20 cellular contexts compared by ENCODE assay signal in genomic region chr9:36970007-36970888, GRCh38.
A peak's percentile ranks its signal among the peaks of the same experiment; 100 is the strongest.
DNase-seq lines count a peak whose midpoint lies in the region; ATAC-seq, FAIRE-seq and TF ChIP-seq lines count a peak whose summit lies in the region.
"Had no signal": no experiment of that assay in that cellular context is flagged by ENCODE, and none has a peak within 500 bp of the region (broad histone marks: within the 10 kb centered on the region; RNA-seq: fewer than 3 reads in every experiment).

No MANE protein-coding gene starts in this region.

- DNase-seq in COLO668 (lab: John Stamatoyannopoulos, UW; ENCODE audit: unreplicated experiment) (peak; percentile 9), HFFc6 (peak; percentile 16), RWPE1 (ENCODE audit: low spot score) (peak; percentile 56), islet precursor cell (peak; percentile 43), GF-D8 (lab: John Stamatoyannopoulos, UW) (no peak), pons (ENCODE audit: low spot score) (no peak), frontal cortex (ENCODE audit: low spot score in 2 of 2) (no peak)
- DNase-seq: left lung; NCI-H748 treated with DMSO at 0.1 percent for 48 hours; stimulated activated CD4-positive, alpha-beta T cell treated with anti-CD3 and anti-CD28 coated beads, Interleukin-4, amount 100 ng/mL, for 1 hour; stimulated activated naive CD4-positive, alpha-beta T cell had no signal

- ATAC-seq in HG03354 (IDR thresholded peaks at IDR 0.05; ENCODE audit: poor library complexity, severe bottlenecking, unreplicated experiment) = no peak
- ATAC-seq: left lung had no signal

- CTCF ChIA-PET in RWPE1 (lab: Yijun Ruan, JAX) = no interaction called here

- no peak overlapping the region for H3K4me3 Mint-ChIP-seq in HFFc6
- H3K4me3 Mint-ChIP-seq: activated naive CD4-positive, alpha-beta T cell treated with anti-CD3 and anti-CD28 coated beads, Interleukin-2, amount 50 U/mL, for 24 hours; natural killer cell treated with Interleukin-12 subunit alpha and Interleukin-12 subunit beta and Interleukin-15 and Interleukin-18, amount 100 ng/mL, for 72 hours had no signal

- FAIRE-seq in frontal cortex (lab: Jason Lieb, UNC) = no peak
- FAIRE-seq: endothelial cell of umbilical vein, G401.6, H54 had no signal

- TF ChIP-seq CTCF in HFFc6 (IDR thresholded peaks at IDR 0.05) (no peak), RWPE1 (conservative IDR thresholded peaks at IDR 0.05; ENCODE audit: low read depth) (no peak)

- no peak overlapping the region for H3K27ac Mint-ChIP-seq in HFFc6
- H3K27ac Mint-ChIP-seq: activated naive CD4-positive, alpha-beta T cell treated with anti-CD3 and anti-CD28 coated beads, Interleukin-2, amount 50 U/mL, for 24 hours; natural killer cell treated with Interleukin-12 subunit alpha and Interleukin-12 subunit beta and Interleukin-15 and Interleukin-18, amount 100 ng/mL, for 72 hours had no signal

- POLR2A ChIA-PET in RWPE1 (lab: Yijun Ruan, JAX; ENCODE audit: low non-redundant PET) = no interaction called here

- no peaks in the 10 kb centered on the region for H3K9me3 Mint-ChIP-seq in HFFc6
- H3K9me3 Mint-ChIP-seq: activated naive CD4-positive, alpha-beta T cell treated with anti-CD3 and anti-CD28 coated beads, Interleukin-2, amount 50 U/mL, for 24 hours; natural killer cell treated with Interleukin-12 subunit alpha and Interleukin-12 subunit beta and Interleukin-15 and Interleukin-18, amount 100 ng/mL, for 72 hours had no signal

- peaks cover 50% of the 10 kb centered on the region for H3K27me3 Mint-ChIP-seq in HFFc6 (ENCODE audit: insufficient read depth)
- H3K27me3 Mint-ChIP-seq: activated naive CD4-positive, alpha-beta T cell treated with anti-CD3 and anti-CD28 coated beads, Interleukin-2, amount 50 U/mL, for 24 hours had no signal

- no peak overlapping the region for H3K27ac ChIP-seq in RWPE1
- H3K27ac ChIP-seq: C4-2B, hepatocyte, left lung, right atrium auricular region had no signal

- no peaks in the 10 kb centered on the region for H3K36me3 Mint-ChIP-seq in HFFc6 (ENCODE audit: low read depth)
- H3K36me3 Mint-ChIP-seq: activated naive CD4-positive, alpha-beta T cell treated with anti-CD3 and anti-CD28 coated beads, Interleukin-2, amount 50 U/mL, for 24 hours; natural killer cell treated with Interleukin-12 subunit alpha and Interleukin-12 subunit beta and Interleukin-15 and Interleukin-18, amount 100 ng/mL, for 72 hours had no signal

- H3K4me1 Mint-ChIP-seq in HFFc6 (ENCODE audit: low read depth) = peaks cover 5% of the 10 kb centered on the region; the same call in 1 of the 2 replicates
- H3K4me1 Mint-ChIP-seq: activated naive CD4-positive, alpha-beta T cell treated with anti-CD3 and anti-CD28 coated beads, Interleukin-2, amount 50 U/mL, for 24 hours had no signal

Comparison
In these comparisons a context has a peak if more than half of its experiments do, and no peak if none do; other contexts are left out.
1. DNase-seq: peak in COLO668 (single experiment), HFFc6 (single experiment), RWPE1 (single experiment) and islet precursor cell (single experiment); none in GF-D8 (single experiment), pons (single experiment) and frontal cortex (0 of 2).